22 cellular contexts compared by ENCODE assay signal in genomic region chr1:86472165-86472564, GRCh38. TPM values are rescaled to one million over a fixed set of nuclear protein-coding genes. Genes with fewer than 3 reads are reported as not detected.
DNase-seq lines count a peak whose midpoint lies in the region; ATAC-seq, FAIRE-seq and TF ChIP-seq lines count a peak whose summit lies in the region.
"Had no signal": no experiment of that assay in that cellular context is flagged by ENCODE, and none has a peak within 500 bp of the region (broad histone marks: within the 10 kb centered on the region; RNA-seq: fewer than 3 reads in every experiment).

No MANE protein-coding gene starts in this region.

- no peak overlapping the region for H3K4ac ChIP-seq in trophoblast cell (ENCODE audit: low read depth, low read length)

- H2BK120ac ChIP-seq in trophoblast cell (ENCODE audit: insufficient read depth, low read length, poor library complexity): no peak overlapping the region

- no peak for FAIRE-seq in small intestine (lab: Jason Lieb, UNC)
- FAIRE-seq: HepG2 had no signal

- H3K4me1 ChIP-seq in fibroblast of lung (ENCODE audit: control insufficient read depth, extremely low read depth, insufficient read depth, low read length) (no peaks in the 10 kb centered on the region), trophoblast cell (ENCODE audit: control insufficient read depth in 1 of 2, insufficient read depth in 2 of 2, low read length in 2 of 2) (no peaks in the 10 kb centered on the region), small intestine (ENCODE audit: control insufficient read depth in 2 of 2, insufficient read depth in 1 of 2, low read depth in 1 of 2, low read length in 1 of 2) (no peaks in the 10 kb centered on the region)

- H3K79me2 ChIP-seq in fibroblast of lung (ENCODE audit: control insufficient read depth, insufficient read depth, low read length) (no peaks in the 10 kb centered on the region), trophoblast cell (ENCODE audit: control insufficient read depth, insufficient read depth, low read length, poor library complexity) (no peaks in the 10 kb centered on the region)

- H3K27ac ChIP-seq in fibroblast of lung (ENCODE audit: insufficient read depth, low read length) (no peak overlapping the region), trophoblast cell (ENCODE audit: low read depth, low read length) (no peak overlapping the region), small intestine (ENCODE audit: low read depth in 1 of 2, low read length in 1 of 2) (no peak overlapping the region)
- H3K27ac ChIP-seq: KMS-11 had no signal

- TF ChIP-seq CTCF in fibroblast of lung (conservative IDR thresholded peaks at IDR 0.05 in 1 of 2, IDR thresholded peaks at IDR 0.05 in 1 of 2; ENCODE audit: low read depth in 1 of 2, low read length in 2 of 2): no peak

- H3K36me3 ChIP-seq in fibroblast of lung (ENCODE audit: control insufficient read depth, insufficient read depth, low read length): no peaks in the 10 kb centered on the region
- H3K36me3 ChIP-seq in trophoblast cell (ENCODE audit: control insufficient read depth in 1 of 2, insufficient read depth in 2 of 2, low read length in 2 of 2): no peaks in the 10 kb centered on the region
- H3K36me3 ChIP-seq in small intestine (ENCODE audit: control insufficient read depth in 2 of 2, insufficient read depth in 2 of 2, low read length in 2 of 2): no peaks in the 10 kb centered on the region

- no peak overlapping the region for H2BK5ac ChIP-seq in trophoblast cell (ENCODE audit: low read depth, low read length, poor library complexity)

- H2AFZ ChIP-seq in fibroblast of lung (ENCODE audit: low read length) (peak overlapping the region; percentile 36), trophoblast cell (ENCODE audit: insufficient read depth, low read length, poor library complexity) (peak overlapping the region; percentile 41)

- no peak overlapping the region for H3K18ac ChIP-seq in trophoblast cell (ENCODE audit: low read length)

- H4K20me1 ChIP-seq in fibroblast of lung (ENCODE audit: control insufficient read depth, extremely low read depth, insufficient read depth, low read length): no peaks in the 10 kb centered on the region

- H3K27me3 ChIP-seq in fibroblast of lung (ENCODE audit: control insufficient read depth, insufficient read depth, low read length): no peaks in the 10 kb centered on the region
- no peaks in the 10 kb centered on the region for H3K27me3 ChIP-seq in trophoblast cell (ENCODE audit: insufficient read depth, low read length)
- no peaks in the 10 kb centered on the region for H3K27me3 ChIP-seq in small intestine (ENCODE audit: control insufficient read depth in 2 of 2, insufficient read depth in 2 of 2, low read length in 2 of 2)

- ATAC-seq in GM21717 (IDR thresholded peaks at IDR 0.05; ENCODE audit: unreplicated experiment): no peak
- ATAC-seq: HepG2 had no signal

- H3K9ac ChIP-seq in fibroblast of lung (ENCODE audit: insufficient read depth, low read length) (no peak overlapping the region), trophoblast cell (ENCODE audit: low read length) (no peak overlapping the region)
- H3K9ac ChIP-seq: KMS-11 had no signal

- no peak overlapping the region for H2BK12ac ChIP-seq in trophoblast cell (ENCODE audit: low read length)

- H3K14ac ChIP-seq in trophoblast cell (ENCODE audit: low read length): no peak overlapping the region

- H3K9me3 ChIP-seq in fibroblast of lung (ENCODE audit: control insufficient read depth, insufficient read depth, low read depth, low read length) (no peaks in the 10 kb centered on the region), trophoblast cell (ENCODE audit: insufficient read depth, low read depth, low read length) (no peaks in the 10 kb centered on the region), small intestine (ENCODE audit: control insufficient read depth, low read depth) (no peaks in the 10 kb centered on the region)

- DNase-seq in NCI-H510A treated with DMSO at 0.1 percent for 48 hours (lab: John Stamatoyannopoulos, UW) (peak; percentile 18), NCI-H510A (lab: John Stamatoyannopoulos, UW) (no peak), RPMI8226 (peak; percentile 49), fibroblast of lung (ENCODE audit: low read depth in 2 of 2) (peak in 1 of 2 donors; percentile 8), trophoblast cell (no peak), NCI-H2196 (lab: John Stamatoyannopoulos, UW; ENCODE audit: unreplicated experiment) (no peak), small intestine (no peak)
- DNase-seq: 8988T; DMS79 treated with DMSO at 0.1 percent for 48 hours; NCI-H1417; NCI-H187; NCI-H446; NK-92 treated with Interleukin-12 subunit alpha and Interleukin-12 subunit beta, amount 100 ng/mL, for 24 hours; OCI-M1; SHP77 treated with DMSO at 0.1 percent for 48 hours had no signal

- no CpG with 5 or more reads among the region's 4 CpGs for WGBS in trophoblast cell (ENCODE audit: extremely low coverage, insufficient coverage, insufficient read length)
- 51 to 70% (median 60%) methylated on average over 4 of the region's 4 CpGs for WGBS in small intestine, 3 donors

- no peak overlapping the region for H4K91ac ChIP-seq in trophoblast cell (ENCODE audit: low read depth, low read length)

- no peak overlapping the region for H4K8ac ChIP-seq in trophoblast cell (ENCODE audit: low read depth, low read length)

- H3K4me3 ChIP-seq in fibroblast of lung (replicated peaks in 1 of 4; ENCODE audit: control extremely low read depth in 1 of 4, insufficient read depth in 1 of 4, low read depth in 3 of 4, low read length in 4 of 4) (no peak overlapping the region), trophoblast cell (ENCODE audit: low read depth, low read length) (no peak overlapping the region), small intestine (ENCODE audit: low read depth in 1 of 2, low read length in 2 of 2) (no peak overlapping the region)

- no peak overlapping the region for H3K23ac ChIP-seq in trophoblast cell (ENCODE audit: low read length)

- no peak overlapping the region for H4K12ac ChIP-seq in trophoblast cell (ENCODE audit: low read depth, low read length)

- H3K4me2 ChIP-seq in fibroblast of lung (ENCODE audit: extremely low read depth, insufficient read depth, low read length) (no peak overlapping the region), trophoblast cell (ENCODE audit: low read length) (no peak overlapping the region)

- H3K79me1 ChIP-seq in trophoblast cell (ENCODE audit: low read length): no peaks in the 10 kb centered on the region

- H2AK5ac ChIP-seq in trophoblast cell (ENCODE audit: low read length): no peak overlapping the region

RNA-seq across cellular contexts. Expression of gene CLCA1, which starts 3.4 kb away (rescaled TPM):
- total RNA-seq in fibroblast of lung: not detected in 2 replicates
- polyA plus RNA-seq in fibroblast of lung (0.01 TPM in 1 of 2 replicates, not detected in the other), small intestine (100 to 1,000 TPM in 2 of 3 donors, 10 to 100 TPM in 1; 90.2 to 302 (median 176) TPM)
- not detected in 2 replicates for polyA plus RNA-seq in fibroblast of lung (2012)
- polyA minus RNA-seq in fibroblast of lung (ENCODE audit: low replicate concordance): not detected in 2 replicates
- polyA plus RNA-seq in trophoblast cell (2013): not detected in 2 replicates
- total RNA-seq: H4, HepG2, RPMI7951 had no signal
- polyA plus RNA-seq: AG04450, CD14-positive monocyte, HepG2 had no signal

RNA-seq across cellular contexts. Expression of gene CLCA2, which starts 48.2 kb away (rescaled TPM):
- total RNA-seq in fibroblast of lung: 3.5 and 9.2 TPM in 2 replicates
- polyA plus RNA-seq in fibroblast of lung: 0.94 and 1.2 TPM in 2 replicates
- polyA plus RNA-seq in fibroblast of lung (2012): 0.68 and 0.69 TPM in 2 replicates
- polyA minus RNA-seq in fibroblast of lung (ENCODE audit: low replicate concordance): 0.31 TPM in 1 of 2 replicates, not detected in the other
- 2.6 and 3.6 TPM in 2 replicates for polyA plus RNA-seq in trophoblast cell (2013)
- polyA plus RNA-seq in small intestine: 1 to 10 TPM in 1 of 3 donors, under 1 TPM in 2; 0.37 to 4.7 (median 0.81) TPM
- total RNA-seq: HepG2 had no signal
- polyA plus RNA-seq: CD14-positive monocyte, HepG2 had no signal

Comparison
In these comparisons a context has a peak if more than half of its experiments do, and no peak if none do; other contexts are left out.
1. DNase-seq: peak in NCI-H510A treated with DMSO at 0.1 percent for 48 hours (single experiment) and RPMI8226 (single experiment); none in NCI-H510A (single experiment), trophoblast cell (0 of 2), NCI-H2196 (single experiment) and small intestine (single experiment).
2. RNA of gene CLCA1, which starts 3.4 kb away (polyA plus RNA-seq): 90.2 to 302 TPM in small intestine; 0.01 TPM in fibroblast of lung; every median in the first group is over 10 times any median in the second.